Comparison of ENCODE assay signal across 8 cellular contexts in the genomic region with DNA sequence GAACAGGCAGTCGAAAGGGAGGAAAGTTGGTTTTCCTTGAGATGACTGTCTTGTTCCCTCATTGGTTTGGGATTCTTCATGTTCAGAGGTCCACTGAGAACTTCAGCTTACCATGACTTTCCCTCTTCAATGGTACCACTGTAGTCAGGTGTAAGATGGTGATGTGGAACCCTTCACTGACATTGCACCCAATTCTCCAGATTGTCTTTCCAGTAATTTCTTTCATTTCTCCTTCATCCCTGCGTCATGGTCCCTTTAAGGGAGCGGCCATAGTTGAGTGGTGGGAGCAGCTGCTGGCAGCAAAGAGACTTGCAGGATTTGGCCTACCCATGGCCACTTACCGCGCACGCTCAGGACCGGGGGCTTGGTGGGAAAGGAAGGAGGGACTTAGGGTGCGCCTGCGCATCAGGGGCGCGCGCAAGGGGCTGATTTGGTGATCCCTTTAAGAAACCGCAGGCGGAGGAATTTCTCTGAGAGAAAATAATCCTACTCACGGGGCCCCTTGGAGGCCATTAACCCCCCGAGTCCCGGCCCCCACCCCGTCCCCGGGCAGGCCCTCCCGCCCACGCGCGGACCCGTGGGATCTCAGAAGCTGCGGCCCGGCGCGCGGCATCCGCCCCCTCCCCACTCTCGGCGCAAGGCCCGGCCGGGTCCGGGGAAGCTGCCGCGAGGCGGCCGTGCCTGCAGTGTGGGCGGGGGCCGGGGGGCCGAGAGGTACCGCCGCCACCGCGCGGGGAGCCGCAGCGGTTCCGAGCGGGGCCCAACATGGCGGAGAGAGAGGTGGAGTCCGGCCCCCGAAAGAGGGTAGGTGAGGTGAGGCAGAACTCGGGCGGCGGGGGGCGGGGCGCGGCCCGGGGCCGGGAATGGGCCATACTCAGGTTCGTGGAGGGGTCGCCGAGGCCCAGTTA. TPM values are rescaled to one million over a fixed set of nuclear protein-coding genes. Genes with fewer than 3 reads are reported as not detected.
DNase-seq lines count a peak whose midpoint lies in the region; ATAC-seq and TF ChIP-seq lines count a peak whose summit lies in the region.

A gene (plus strand): TSS at position 428 of the 908 bp plus-strand sequence. CDS start 338 bp downstream, at position 766.

- peaks cover 5% of the 10 kb centered on the region for H3K9me3 Mint-ChIP-seq in activated CD4-positive, alpha-beta T cell treated with anti-CD3 and anti-CD28 coated beads, Interleukin-2, amount 10 ng/mL, durations not matched to agents 24 days and 14 days

- H3K27me3 Mint-ChIP-seq in activated CD4-positive, alpha-beta T cell treated with anti-CD3 and anti-CD28 coated beads, Interleukin-2, amount 10 ng/mL, durations not matched to agents 24 days and 14 days, result peaks cover 6% of the 10 kb centered on the region

- H3K4me1 Mint-ChIP-seq in activated CD4-positive, alpha-beta T cell treated with anti-CD3 and anti-CD28 coated beads, Interleukin-2, amount 10 ng/mL, durations not matched to agents 24 days and 14 days, result peaks cover 27% of the 10 kb centered on the region

- H3K4me3 Mint-ChIP-seq in activated CD4-positive, alpha-beta T cell treated with anti-CD3 and anti-CD28 coated beads, Interleukin-2, amount 10 ng/mL, durations not matched to agents 24 days and 14 days, result peak within 1 kb of the TSS; percentile 95

- peak within 1 kb of the TSS; percentile 97 for H3K27ac Mint-ChIP-seq in activated CD4-positive, alpha-beta T cell treated with anti-CD3 and anti-CD28 coated beads, Interleukin-2, amount 10 ng/mL, durations not matched to agents 24 days and 14 days

- no peak for TF ChIP-seq CTCF in coronary artery (IDR thresholded peaks at IDR 0.05)

- H3K36me3 Mint-ChIP-seq in activated CD4-positive, alpha-beta T cell treated with anti-CD3 and anti-CD28 coated beads, Interleukin-2, amount 10 ng/mL, durations not matched to agents 24 days and 14 days (ENCODE audit: low read depth), result peaks cover 6% of the 10 kb centered on the region

- peak; percentile 89 to 91 for DNase-seq in AML-193 (lab: John Stamatoyannopoulos, UW)
- DNase-seq in NCI-H524 (lab: John Stamatoyannopoulos, UW), result peak; percentile 91 to 96
- DNase-seq in activated CD4-positive, alpha-beta T cell treated with anti-CD3 and anti-CD28 coated beads, Interleukin-2, amount 10 ng/mL, durations not matched to agents 24 days and 14 days, result peak; percentile 97
- peak; percentile 95 for DNase-seq in coronary artery (ENCODE audit: low spot score)
- peak; percentile 93 to 96 for DNase-seq in left colon
- DNase-seq in stimulated activated CD4-positive, alpha-beta T cell treated with anti-CD3 and anti-CD28 coated beads, Interleukin-1b, Interleukin-23, amount 100 ng/mL, for 48 hours, result peak; percentile 94

- H3K27ac ChIP-seq in coronary artery, result peak within 1 kb of the TSS; percentile 81 to 88

- intact Hi-C loops in activated CD4-positive, alpha-beta T cell treated with anti-CD3 and anti-CD28 coated beads, Interleukin-2, amount 10 ng/mL, durations not matched to agents 24 days and 14 days (cut with micrococcal nuclease), result loop anchor here (1.0 to 5.0 kb wide), 4 partner anchors 76 to 289 kb away; a partner anchor contains a TSS
- intact Hi-C loops in left colon (cut with DNase I, micrococcal nuclease), result no loop called here

- ATAC-seq in HG03439 (IDR thresholded peaks at IDR 0.05; ENCODE audit: unreplicated experiment), result peak; percentile 84
- ATAC-seq in left colon, result peak; percentile 94

- H3K4me3 ChIP-seq in coronary artery, result peak within 1 kb of the TSS; percentile 86

- peak; percentile 71 for TF ChIP-seq POLR2A in GM19099 (IDR thresholded peaks at IDR 0.05; ENCODE audit: extremely low read depth, insufficient read length, low read depth)

RNA-seq across cellular contexts. Expression of the gene that starts here (rescaled TPM):
- 25.6 and 31.0 TPM in 2 replicates for total RNA-seq in activated CD4-positive, alpha-beta T cell treated with anti-CD3 and anti-CD28 coated beads, Interleukin-2, amount 10 ng/mL, durations not matched to agents 24 days and 14 days
- total RNA-seq in left colon, result 10 to 100 TPM; 27.6 to 31.7 TPM

Comparison
In these comparisons a context has a peak if more than half of its experiments do, and no peak if none do; other contexts are left out.
1. Peak in every context shown above with its lines: DNase-seq, ATAC-seq, H3K4me3 ChIP-seq and H3K27ac ChIP-seq.